Comparison of ENCODE assay signal across 1 cellular context in genomic region chr16:4386452-4386813, GRCh38.
TF ChIP-seq lines count a peak whose summit lies in the region.

No MANE protein-coding gene starts in this region.

TF ChIP-seq in HCT116, 20 proteins besides CTCF, POLR2A, EP300 and RAD21:
- no peak for TF ChIP-seq ZBTB33 (IDR thresholded peaks at IDR 0.05; ENCODE audit: extremely low read depth, insufficient replicate concordance, low read length)
- TF ChIP-seq FOSL1 (IDR thresholded peaks at IDR 0.05; ENCODE audit: low read depth) = no peak
- TF ChIP-seq EZH2 (IDR thresholded peaks at IDR 0.05) = no peak
- TF ChIP-seq ELF1 (IDR thresholded peaks at IDR 0.05; ENCODE audit: borderline replicate concordance, low read depth) = no peak
- no peak for TF ChIP-seq CEBPB (IDR thresholded peaks at IDR 0.05; ENCODE audit: low read depth)
- TF ChIP-seq YY1 (IDR thresholded peaks at IDR 0.05; ENCODE audit: extremely low read depth, insufficient replicate concordance, low read depth, low read length) = no peak
- TF ChIP-seq ZFX (IDR thresholded peaks at IDR 0.05) = no peak
- no peak for TF ChIP-seq MAX (IDR thresholded peaks at IDR 0.05)
- TF ChIP-seq SRF (IDR thresholded peaks at IDR 0.05; ENCODE audit: low read depth) = no peak
- no peak for TF ChIP-seq TCF7L2 (IDR thresholded peaks at IDR 0.05; ENCODE audit: borderline replicate concordance, extremely low read depth, insufficient read depth, insufficient read length)
- TF ChIP-seq REST (IDR thresholded peaks at IDR 0.05; ENCODE audit: low read depth) = no peak
- TF ChIP-seq EGR1 (IDR thresholded peaks at IDR 0.05; ENCODE audit: low read depth) = no peak
- no peak for TF ChIP-seq JUND (IDR thresholded peaks at IDR 0.05)
- TF ChIP-seq SIN3A (IDR thresholded peaks at IDR 0.05; ENCODE audit: low read depth) = no peak
